ENCODE assay signal across 8 cellular contexts in genomic region chr3:156160653-156161052, GRCh38. TPM values are rescaled to one million over a fixed set of nuclear protein-coding genes. Genes with fewer than 3 reads are reported as not detected.
DNase-seq lines count a peak whose midpoint lies in the region; ATAC-seq, FAIRE-seq and TF ChIP-seq lines count a peak whose summit lies in the region.

No MANE protein-coding gene starts in this region.

- H3K4me1 ChIP-seq in ACC112 (ENCODE audit: control insufficient read depth, insufficient read depth, low read length, unreplicated experiment) (peaks cover 9% of the 10 kb centered on the region), suprapubic skin (no peaks in the 10 kb centered on the region)

- TF ChIP-seq EP300 in suprapubic skin (IDR thresholded peaks at IDR 0.05): no peak

- peak overlapping the region; percentile 7 for H2AFZ ChIP-seq in ACC112 (ENCODE audit: low read length, unreplicated experiment)

- intact Hi-C loops in dorsolateral prefrontal cortex (cut with DNase I): no loop called here

- no peaks in the 10 kb centered on the region for H3K9me3 ChIP-seq in suprapubic skin

- FAIRE-seq in GM19239 (lab: Jason Lieb, UNC): peak; percentile 78

- DNase-seq in GM19239 (ENCODE audit: insufficient read length, low spot score) (no peak), H7 (no peak), suprapubic skin (ENCODE audit: low spot score in 2 of 2) (no peak), dorsolateral prefrontal cortex (no peak), amniotic stem cell (lab: John Stamatoyannopoulos, UW) (no peak)

- H3K27me3 Mint-ChIP-seq in activated naive CD8-positive, alpha-beta T cell: no peaks in the 10 kb centered on the region

- peak; percentile 71 for ATAC-seq in HG03103 (IDR thresholded peaks at IDR 0.05; ENCODE audit: low read depth, unreplicated experiment)

- no peak overlapping the region for H3K27ac ChIP-seq in ACC112 (ENCODE audit: low read depth, low read length)
- H3K27ac ChIP-seq in suprapubic skin: no peak overlapping the region
- H3K27ac ChIP-seq in dorsolateral prefrontal cortex: no peak overlapping the region

- H3K27me3 ChIP-seq in ACC112 (ENCODE audit: insufficient read depth, low read length) (no peaks in the 10 kb centered on the region), H7 (ENCODE audit: control insufficient read depth, insufficient read depth, low read length) (no peaks in the 10 kb centered on the region), suprapubic skin (no peaks in the 10 kb centered on the region), dorsolateral prefrontal cortex (no peaks in the 10 kb centered on the region)

- WGBS in suprapubic skin: 41% methylated on average over 3 of the region's 3 CpGs

- no peak overlapping the region for H3K4me3 Mint-ChIP-seq in activated naive CD8-positive, alpha-beta T cell

- TF ChIP-seq CTCF in suprapubic skin (IDR thresholded peaks at IDR 0.05): no peak
- no peak for TF ChIP-seq CTCF in dorsolateral prefrontal cortex (IDR thresholded peaks at IDR 0.05 in 54 of 56, conservative IDR thresholded peaks at IDR 0.05 in 2 of 56; ENCODE audit: low read depth in 1 of 56, partially characterized antibody in 56 of 56)

- no peak for TF ChIP-seq POLR2A in suprapubic skin (IDR thresholded peaks at IDR 0.05)

- no peaks in the 10 kb centered on the region for H3K9me3 Mint-ChIP-seq in activated naive CD8-positive, alpha-beta T cell (ENCODE audit: low read depth)

- H3K27ac Mint-ChIP-seq in activated naive CD8-positive, alpha-beta T cell: peak overlapping the region; percentile 4

- no peaks in the 10 kb centered on the region for H3K36me3 Mint-ChIP-seq in activated naive CD8-positive, alpha-beta T cell

- H3K4me3 ChIP-seq in ACC112 (ENCODE audit: low read depth, low read length): no peak overlapping the region
- no peak overlapping the region for H3K4me3 ChIP-seq in H7 (ENCODE audit: insufficient read depth, low read depth, low read length)
- no peak overlapping the region for H3K4me3 ChIP-seq in suprapubic skin
- peak overlapping the region in 13 of 59 donors; percentile 1 to 50 (median 24) for H3K4me3 ChIP-seq in dorsolateral prefrontal cortex

- peaks cover 14% of the 10 kb centered on the region for H3K4me1 Mint-ChIP-seq in activated naive CD8-positive, alpha-beta T cell (ENCODE audit: low read depth)

- no peaks in the 10 kb centered on the region for H3K79me2 ChIP-seq in ACC112 (ENCODE audit: control insufficient read depth, insufficient read depth, low read length, unreplicated experiment)

- H3K36me3 ChIP-seq in ACC112 (ENCODE audit: insufficient read depth, low read length) (no peaks in the 10 kb centered on the region), H7 (replicated peaks; ENCODE audit: control insufficient read depth, insufficient read depth, low read length) (no peaks in the 10 kb centered on the region), suprapubic skin (no peaks in the 10 kb centered on the region)

RNA-seq across cellular contexts. Expression of gene KCNAB1, which starts 40.3 kb away (rescaled TPM):
- 0.42 TPM in 1 of 2 replicates, not detected in the other for total RNA-seq in H7 (2014; rRNA removed; shearing (Covaris generic))
- total RNA-seq in suprapubic skin (1 to 10 TPM in 1 of 4 donors, under 1 TPM in 3; 0.38 to 1.5 (median 0.49) TPM), dorsolateral prefrontal cortex (10 to 100 TPM; 18.5 to 71.0 (median 39.7) TPM)

Comparison
In these comparisons a context has a peak if more than half of its experiments do, and no peak if none do; other contexts are left out.
1. RNA of gene KCNAB1, which starts 40.3 kb away (total RNA-seq): 18.5 to 71.0 TPM in dorsolateral prefrontal cortex; 0.38 to 1.5 TPM in suprapubic skin and 0.42 TPM in H7; every median in the first group is over 4 times any median in the second.